Comparison of ENCODE assay signal across 23 cellular contexts in the genomic region with DNA sequence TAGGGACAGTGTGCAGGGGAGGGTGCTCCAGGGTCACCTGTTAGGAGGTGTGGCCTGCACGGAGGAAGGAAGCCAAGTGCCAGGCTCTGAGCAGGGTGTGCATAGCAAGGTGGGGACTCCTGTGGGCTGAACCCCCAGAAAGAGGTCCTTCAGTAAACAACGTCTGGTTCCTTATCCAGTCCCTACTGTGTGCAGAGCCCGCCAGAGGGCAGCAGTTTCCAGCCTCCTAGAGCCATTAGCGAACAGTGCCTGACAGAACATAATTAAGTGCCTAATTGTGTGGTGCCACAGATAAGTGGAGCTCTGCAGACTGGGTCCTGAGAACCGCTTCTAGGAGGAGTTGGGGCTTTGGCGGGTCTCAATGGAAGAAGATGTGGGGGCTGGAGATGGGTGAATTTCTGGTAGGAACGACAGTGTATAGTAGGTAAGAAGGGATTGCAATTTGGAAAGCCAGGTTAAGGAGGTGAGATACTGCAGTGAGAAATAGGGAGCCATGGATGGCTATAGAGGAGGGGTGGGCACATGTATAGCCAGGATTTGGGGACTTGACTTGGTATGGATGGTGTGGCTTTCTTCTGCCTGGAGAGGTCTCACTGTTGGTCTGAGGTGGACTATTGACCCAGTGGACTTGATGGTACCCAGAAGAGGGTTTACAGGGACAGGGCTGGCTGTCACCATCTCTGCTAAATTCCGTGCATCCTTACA.
DNase-seq lines count a peak whose midpoint lies in the region; ATAC-seq and TF ChIP-seq lines count a peak whose summit lies in the region.
"Had no signal": no experiment of that assay in that cellular context is flagged by ENCODE, and none has a peak within 500 bp of the region (broad histone marks: within the 10 kb centered on the region; RNA-seq: fewer than 3 reads in every experiment).

No MANE protein-coding gene starts in this region.

- TF ChIP-seq CTCF in BJ (IDR thresholded peaks at IDR 0.05; ENCODE audit: insufficient read depth, low read depth, low read length) = peak; percentile 5; the same call in 1 of the 2 replicates
- peak; percentile 74 for TF ChIP-seq CTCF in GM23338 (conservative IDR thresholded peaks at IDR 0.05; ENCODE audit: low read depth in 2 of 2)
- TF ChIP-seq CTCF in Panc1 (IDR thresholded peaks at IDR 0.05) = peak; percentile 83
- TF ChIP-seq CTCF in hepatocyte (IDR thresholded peaks at IDR 0.05; ENCODE audit: poor library complexity) = no peak

- no peak overlapping the region for H3K27ac Mint-ChIP-seq in GM23338
- H3K27ac Mint-ChIP-seq: activated CD4-positive, alpha-beta T cell treated with anti-CD3 and anti-CD28 coated beads, Interleukin-2, amount 10 ng/mL, durations not matched to agents 7 days and 5 days; activated naive CD8-positive, alpha-beta T cell treated with anti-CD3 and anti-CD28 coated beads, Interleukin-2, amount 10 ng/mL, durations not matched to agents 7 days and 5 days; mesothelial cell of epicardium; stimulated activated naive B cell treated with anti-CD40 and anti-IgM and Interleukin-4, amounts not matched to agents 10 μg/mL and 1 μg/mL and 100 μg/mL, for 72 hours; T-helper 2 cell treated with Interferon-gamma antibody and Interleukin-4, amounts not matched to agents 5 μg/mL and 100 μg/mL, for 36 hours had no signal

- POLR2A ChIA-PET in BJ (lab: Charles Lee) (no interaction called here), Panc1 (lab: Charles Lee) (no interaction called here)

- peak overlapping the region; percentile 91; the same call in 1 of the 2 replicates for H2AFZ ChIP-seq in GM23338
- no peak overlapping the region for H2AFZ ChIP-seq in hepatocyte

- H3K27me3 ChIP-seq in BJ (ENCODE audit: control insufficient read depth, insufficient read depth, low read length) (peaks cover 10% of the 10 kb centered on the region), GM23338 (ENCODE audit: insufficient read depth) (no peaks in the 10 kb centered on the region), Panc1 (ENCODE audit: control insufficient read depth, insufficient read depth, low read length) (peaks cover 16% of the 10 kb centered on the region; the same call in 1 of the 2 replicates), hepatocyte (peaks cover 22% of the 10 kb centered on the region)
- H3K27me3 ChIP-seq: MG63, upper lobe of left lung had no signal

- peaks cover 47% of the 10 kb centered on the region for H3K4me1 Mint-ChIP-seq in GM23338
- H3K4me1 Mint-ChIP-seq: activated naive CD8-positive, alpha-beta T cell treated with anti-CD3 and anti-CD28 coated beads, Interleukin-2, amount 10 ng/mL, durations not matched to agents 7 days and 5 days; stimulated activated naive B cell treated with anti-CD40 and anti-IgM and Interleukin-4, amounts not matched to agents 10 μg/mL and 1 μg/mL and 100 μg/mL, for 72 hours had no signal

- CTCF ChIA-PET in BJ (lab: Yijun Ruan, JAX) = interaction anchor here (1.0 to 2.9 kb wide), 3 partner anchors 10 to 26 kb away, joined by 3 to 16 read pairs (median 5); no protein-coding TSS in a partner anchor
- CTCF ChIA-PET in Panc1 (lab: Charles Lee) = interaction anchor here (0.6 kb wide), 3 partner anchors 28 to 1679 kb away, joined by 3 to 5 read pairs (median 3); no protein-coding TSS in a partner anchor

- H3F3A ChIP-seq in GM23338 (replicated peaks; ENCODE audit: low read depth) = no peaks in the 10 kb centered on the region

- DNase-seq in BJ (ENCODE audit: low read depth) (no peak), GM23338 (ENCODE audit: low spot score) (peak; percentile 78), Panc1 (ENCODE audit: low read depth, low spot score) (no peak), islet precursor cell (peak; percentile 74), hepatocyte (ENCODE audit: low spot score) (no peak), superior temporal gyrus (ENCODE audit: extremely low spot score) (no peak), GOT3 (lab: John Stamatoyannopoulos, UW) (no peak)
- DNase-seq: activated CD4-positive, alpha-beta T cell treated with anti-CD3 and anti-CD28 coated beads, Interleukin-2, amount 10 ng/mL, durations not matched to agents 7 days and 5 days; activated naive CD8-positive, alpha-beta T cell treated with anti-CD3 and anti-CD28 coated beads, Interleukin-2, amount 10 ng/mL, durations not matched to agents 7 days and 5 days; DMS79; effector CD8-positive, alpha-beta T cell; foreskin fibroblast; MG63; NCI-H2081 treated with DMSO at 0.1 percent for 48 hours; NCI-H69; occipital lobe; stimulated activated naive B cell treated with anti-CD40 and anti-IgM and Interleukin-4, amounts not matched to agents 10 μg/mL and 1 μg/mL and 100 μg/mL, for 72 hours; upper lobe of left lung had no signal

- ATAC-seq in GM23338 (peak; percentile 75), Panc1 (peak; percentile 82), GM18517 (IDR thresholded peaks at IDR 0.05; ENCODE audit: unreplicated experiment) (no peak)
- ATAC-seq: stimulated activated naive B cell treated with anti-CD40 and anti-IgM and Interleukin-4, amounts not matched to agents 10 μg/mL and 1 μg/mL and 100 μg/mL, for 72 hours had no signal

- H3K4me2 ChIP-seq in GM23338 (no peak overlapping the region), hepatocyte (no peak overlapping the region)

- no TSS peak for BruUV-seq in Panc1 (replicated peaks; lab: Mats Ljungman, UMichigan)

- peaks cover 14% of the 10 kb centered on the region for H3K27me3 Mint-ChIP-seq in GM23338 (ENCODE audit: insufficient read depth, low read depth, poor library complexity)

- H3K9me2 ChIP-seq in GM23338 (ENCODE audit: insufficient read depth) (no peaks in the 10 kb centered on the region), hepatocyte (replicated peaks; ENCODE audit: insufficient read depth) (no peaks in the 10 kb centered on the region)

- H3K36me3 ChIP-seq in BJ (ENCODE audit: control insufficient read depth, insufficient read depth, low read length) = no peaks in the 10 kb centered on the region
- 0 out of 2 replicates have a peak, but pooled peaks cover 2% of the 10 kb centered on the region for H3K36me3 ChIP-seq in GM23338 (ENCODE audit: insufficient read depth)
- H3K36me3 ChIP-seq in Panc1 (ENCODE audit: control insufficient read depth, insufficient read depth, low read length) = no peaks in the 10 kb centered on the region
- H3K36me3 ChIP-seq in hepatocyte (replicated peaks; ENCODE audit: insufficient read depth, low read depth) = no peaks in the 10 kb centered on the region
- H3K36me3 ChIP-seq: cardiac muscle cell, MG63, upper lobe of left lung had no signal

- no peaks in the 10 kb centered on the region for H3K79me2 ChIP-seq in GM23338 (replicated peaks; ENCODE audit: insufficient read depth)
- H3K79me2 ChIP-seq in hepatocyte = no peaks in the 10 kb centered on the region

- no peak overlapping the region for H3K4me3 Mint-ChIP-seq in GM23338
- H3K4me3 Mint-ChIP-seq: activated CD4-positive, alpha-beta T cell treated with anti-CD3 and anti-CD28 coated beads, Interleukin-2, amount 10 ng/mL, durations not matched to agents 7 days and 5 days; activated naive CD8-positive, alpha-beta T cell treated with anti-CD3 and anti-CD28 coated beads, Interleukin-2, amount 10 ng/mL, durations not matched to agents 7 days and 5 days; mesothelial cell of epicardium; stimulated activated naive B cell treated with anti-CD40 and anti-IgM and Interleukin-4, amounts not matched to agents 10 μg/mL and 1 μg/mL and 100 μg/mL, for 72 hours; T-helper 2 cell treated with Interferon-gamma antibody and Interleukin-4, amounts not matched to agents 5 μg/mL and 100 μg/mL, for 36 hours had no signal

- H3K9me3 ChIP-seq in Panc1 (ENCODE audit: control insufficient read depth, insufficient read depth, low read depth, low read length) (no peaks in the 10 kb centered on the region), hepatocyte (ENCODE audit: low read depth) (no peaks in the 10 kb centered on the region)
- H3K9me3 ChIP-seq: MG63, upper lobe of left lung had no signal

- in situ Hi-C loops in Panc1 (cut with HindIII; ENCODE audit: low pct_unique_long_range_greater_than_20kb, low sequenced_read_pairs) = no loop called here

- H3K9me3 Mint-ChIP-seq in GM23338 = no peaks in the 10 kb centered on the region
- H3K9me3 Mint-ChIP-seq: activated CD4-positive, alpha-beta T cell treated with anti-CD3 and anti-CD28 coated beads, Interleukin-2, amount 10 ng/mL, durations not matched to agents 7 days and 5 days; activated naive CD8-positive, alpha-beta T cell treated with anti-CD3 and anti-CD28 coated beads, Interleukin-2, amount 10 ng/mL, durations not matched to agents 7 days and 5 days; mesothelial cell of epicardium; stimulated activated naive B cell treated with anti-CD40 and anti-IgM and Interleukin-4, amounts not matched to agents 10 μg/mL and 1 μg/mL and 100 μg/mL, for 72 hours; T-helper 2 cell treated with Interferon-gamma antibody and Interleukin-4, amounts not matched to agents 5 μg/mL and 100 μg/mL, for 36 hours had no signal

- WGBS in hepatocyte (ENCODE audit: low lambda C conversion rate, missing lambda C conversion rate) = 68% methylated on average over 8 of the region's 8 CpGs

- H3K4me3 ChIP-seq in BJ (ENCODE audit: low read depth, low read length) (no peak overlapping the region), GM23338 (no peak overlapping the region), Panc1 (ENCODE audit: low read depth in 2 of 2, low read length in 2 of 2) (no peak overlapping the region), hepatocyte (no peak overlapping the region)
- H3K4me3 ChIP-seq: cardiac muscle cell, MG63, skin epidermis, upper lobe of left lung had no signal

- intact Hi-C loops in Panc1 (cut with micrococcal nuclease; ENCODE audit: unreplicated experiment) = no loop called here

- H3K27ac ChIP-seq in GM23338 (ENCODE audit: low read depth) (no peak overlapping the region), Panc1 (ENCODE audit: low read length) (no peak overlapping the region), hepatocyte (no peak overlapping the region)
- H3K27ac ChIP-seq: cardiac muscle cell, skin epidermis, upper lobe of left lung had no signal

- no peaks in the 10 kb centered on the region for H4K20me1 ChIP-seq in GM23338 (replicated peaks; ENCODE audit: insufficient read depth)
- no peaks in the 10 kb centered on the region for H4K20me1 ChIP-seq in hepatocyte (ENCODE audit: insufficient read depth, poor library complexity, severe bottlenecking)

- H3K36me3 Mint-ChIP-seq in GM23338 (ENCODE audit: low read depth) = no peaks in the 10 kb centered on the region
- H3K36me3 Mint-ChIP-seq: activated naive CD8-positive, alpha-beta T cell treated with anti-CD3 and anti-CD28 coated beads, Interleukin-2, amount 10 ng/mL, durations not matched to agents 7 days and 5 days; mesothelial cell of epicardium; stimulated activated naive B cell treated with anti-CD40 and anti-IgM and Interleukin-4, amounts not matched to agents 10 μg/mL and 1 μg/mL and 100 μg/mL, for 72 hours had no signal

- H3K4me1 ChIP-seq in GM23338 (ENCODE audit: insufficient read depth) = peaks cover 42% of the 10 kb centered on the region
- peaks cover 8% of the 10 kb centered on the region for H3K4me1 ChIP-seq in Panc1 (ENCODE audit: control insufficient read depth, insufficient read depth, low read length)
- peaks cover 19% of the 10 kb centered on the region for H3K4me1 ChIP-seq in hepatocyte (ENCODE audit: insufficient read depth)

TF ChIP-seq in GM23338, 12 proteins besides CTCF, POLR2A, EP300 and RAD21 (continues in another document):
- TF ChIP-seq POLR2AphosphoS5 (IDR thresholded peaks at IDR 0.05; ENCODE audit: low read depth) (no peak), EZH2phosphoT487 (IDR thresholded peaks at IDR 0.05; ENCODE audit: unreplicated experiment) (no peak)

Comparison
In these comparisons a context has a peak if more than half of its experiments do, and no peak if none do; other contexts are left out.
1. DNase-seq: peak in GM23338 (single experiment) and islet precursor cell (single experiment); none in BJ (single experiment), Panc1 (single experiment), hepatocyte (single experiment), superior temporal gyrus (single experiment) and GOT3 (single experiment).